ENCODE assay signal across 9 cellular contexts in genomic region chr11:134398644-134399292, GRCh38.
"Had no signal": no experiment of that assay in that cellular context is flagged by ENCODE, and none has a peak within 500 bp of the region (broad histone marks: within the 10 kb centered on the region; RNA-seq: fewer than 3 reads in every experiment).

No MANE protein-coding gene starts in this region.

- H3K4me3 ChIP-seq: body of pancreas, neural progenitor cell, right atrium auricular region, skin epidermis had no signal

- ATAC-seq: esophagus mucosa, left ventricle myocardium superior had no signal

- H3K27me3 ChIP-seq: body of pancreas, neural progenitor cell, right atrium auricular region had no signal

- DNase-seq: activated CD4-positive, alpha-beta T cell treated with anti-CD3 and anti-CD28 coated beads, Interleukin-2, amount 50 U/mL, for 1 hour; cerebellar nuclear complex; left ventricle myocardium superior; mesendoderm had no signal

- H3K27ac ChIP-seq: body of pancreas, neural progenitor cell, right atrium auricular region, skin epidermis had no signal
